ENCODE assay signal across 15 cellular contexts in genomic region chr12:90163975-90164374, GRCh38.
DNase-seq lines count a peak whose midpoint lies in the region; TF ChIP-seq lines count a peak whose summit lies in the region.
"Had no signal": no experiment of that assay in that cellular context is flagged by ENCODE, and none has a peak within 500 bp of the region (broad histone marks: within the 10 kb centered on the region; RNA-seq: fewer than 3 reads in every experiment).

No MANE protein-coding gene starts in this region.

- H3K27ac ChIP-seq in DOHH2 (ENCODE audit: low read depth, low read length), result no peak overlapping the region
- H3K27ac ChIP-seq in stomach, result no peak overlapping the region
- H3K27ac ChIP-seq: uterus had no signal

- H3K36me3 ChIP-seq in DOHH2 (ENCODE audit: control insufficient read depth, low read length), result no peaks in the 10 kb centered on the region
- H3K36me3 ChIP-seq in stomach, result no peaks in the 10 kb centered on the region
- H3K36me3 ChIP-seq: uterus had no signal

- H3K9me2 ChIP-seq in DOHH2 (replicated peaks; ENCODE audit: control insufficient read depth, low read length), result no peaks in the 10 kb centered on the region

- no peaks in the 10 kb centered on the region for H3K27me3 ChIP-seq in DOHH2 (ENCODE audit: control insufficient read depth, low read length)
- no peaks in the 10 kb centered on the region for H3K27me3 ChIP-seq in stomach
- H3K27me3 ChIP-seq: uterus had no signal

- no peaks in the 10 kb centered on the region; the same call in 1 of the 2 replicates for H3K9me3 ChIP-seq in DOHH2 (ENCODE audit: control insufficient read depth, insufficient read depth, low read length)
- H3K9me3 ChIP-seq in stomach, result peaks cover 0 to 2% (median 0%) of the 10 kb centered on the region in 4 donors
- H3K9me3 ChIP-seq: uterus had no signal

- no peaks in the 10 kb centered on the region for H4K20me1 ChIP-seq in DOHH2 (ENCODE audit: control insufficient read depth, insufficient read depth, low read depth, low read length)

- H3K4me3 ChIP-seq in DOHH2 (ENCODE audit: low read length) (no peak overlapping the region), fibroblast of mammary gland (ENCODE audit: control insufficient read depth, low read depth, low read length) (no peak overlapping the region), stomach (no peak overlapping the region)
- H3K4me3 ChIP-seq: uterus had no signal

- intact Hi-C loops in stomach (cut with DNase I; ENCODE audit: low total_unique reads), result no loop called here

- H3K4me1 ChIP-seq in DOHH2 (ENCODE audit: control insufficient read depth, low read length) (no peaks in the 10 kb centered on the region), stomach (no peaks in the 10 kb centered on the region)
- H3K4me1 ChIP-seq: uterus had no signal

- TF ChIP-seq CTCF in DOHH2 (IDR thresholded peaks at IDR 0.05; ENCODE audit: low read depth, low read length, poor library complexity, severe bottlenecking) (peak; percentile 19), GM20000 (IDR thresholded peaks at IDR 0.05; ENCODE audit: extremely low read depth, missing control alignments) (no peak), fibroblast of mammary gland (conservative IDR thresholded peaks at IDR 0.05; ENCODE audit: control insufficient read depth, insufficient read depth, low read depth, low read length) (peak; percentile 17), stomach (IDR thresholded peaks at IDR 0.05) (no peak)

- DNase-seq in GM20000 (ENCODE audit: low spot score) (peak; percentile 3), NCI-H460 (ENCODE audit: extremely low read depth, low read depth) (peak; percentile 31), fibroblast of mammary gland (ENCODE audit: low read depth) (peak; percentile 18), KG1 (lab: John Stamatoyannopoulos, UW) (no peak), stomach (no peak), amniotic stem cell (lab: John Stamatoyannopoulos, UW) (no peak), H4 (ENCODE audit: low spot score) (no peak)
- DNase-seq: activated CD8-positive, alpha-beta memory T cell treated with anti-CD3 and anti-CD28 coated beads, Interleukin-2, amount 50 U/mL, for 48 hours; effector CD4-positive, alpha-beta T cell; left ventricle myocardium superior; NCI-H226; posterior cingulate gyrus; SW 1271; uterus had no signal

- no peaks in the 10 kb centered on the region for H3K79me2 ChIP-seq in DOHH2 (ENCODE audit: control insufficient read depth, low read length)

- 53 to 74% (median 68%) methylated on average over 3 of the region's 3 CpGs for WGBS in stomach, 5 donors

- no peaks in the 10 kb centered on the region for H3F3A ChIP-seq in DOHH2 (ENCODE audit: control insufficient read depth, insufficient read depth)

- no peak overlapping the region for H3K4me2 ChIP-seq in DOHH2 (ENCODE audit: low read length)

- no peak for TF ChIP-seq EP300 in stomach (IDR thresholded peaks at IDR 0.05)

- no peak for TF ChIP-seq POLR2A in stomach (IDR thresholded peaks at IDR 0.05)

Comparison
In these comparisons a context has a peak if more than half of its experiments do, and no peak if none do; other contexts are left out.
1. CTCF ChIP-seq: peak in DOHH2 (single experiment) and fibroblast of mammary gland (single experiment); none in GM20000 (single experiment) and stomach (0 of 7).
2. DNase-seq: peak in GM20000 (single experiment), NCI-H460 (single experiment) and fibroblast of mammary gland (single experiment); none in KG1 (single experiment), stomach (single experiment), amniotic stem cell (single experiment) and H4 (single experiment).